Comparison of ENCODE assay signal across 8 cellular contexts in the genomic region with DNA sequence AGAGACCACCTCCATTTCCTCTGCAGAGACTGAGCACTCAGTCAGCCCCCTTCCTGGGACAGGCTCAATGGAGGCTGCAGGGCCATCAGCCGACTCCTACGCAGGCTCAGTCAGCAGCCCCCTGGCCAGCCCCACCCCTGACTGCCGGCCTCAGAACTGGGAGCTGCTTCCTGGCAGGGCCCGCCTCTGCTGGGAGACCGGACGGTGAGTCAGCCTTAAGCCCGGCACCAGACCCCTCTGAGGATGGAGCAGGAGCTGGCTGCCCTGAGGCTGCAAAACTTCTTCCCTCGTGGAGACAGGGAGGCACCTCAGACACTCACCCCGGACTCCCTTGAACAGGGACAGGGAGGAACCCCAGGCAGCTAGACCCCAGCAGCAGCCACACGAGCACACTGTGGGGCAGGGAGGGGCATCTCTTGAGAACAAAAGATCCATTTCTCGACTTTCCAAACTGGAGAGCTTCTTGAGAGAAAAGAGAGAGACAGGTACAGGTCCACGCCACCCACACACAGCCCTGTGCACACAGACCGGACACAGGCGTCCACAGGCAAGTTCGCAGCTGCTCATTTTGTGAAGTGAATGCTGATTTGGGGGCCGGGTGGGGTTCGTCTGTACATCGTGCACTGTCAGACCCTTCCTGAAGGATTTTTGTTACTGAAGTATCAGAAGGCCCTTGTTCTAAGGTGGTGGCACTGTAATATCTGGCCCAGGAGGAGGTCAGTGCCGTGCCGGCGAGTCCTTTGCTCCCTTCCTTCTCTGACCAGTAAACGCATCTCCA. TPM values are rescaled to one million over a fixed set of nuclear protein-coding genes. Genes with fewer than 3 reads are reported as not detected.
DNase-seq lines count a peak whose midpoint lies in the region; ATAC-seq and TF ChIP-seq lines count a peak whose summit lies in the region.

No MANE protein-coding gene starts in this region.

- H3K4me3 ChIP-seq in dorsolateral prefrontal cortex (peak overlapping the region in 58 of 59 donors; percentile 40 to 81 (median 70)), right lobe of liver (peak overlapping the region in 2 of 3 donors; percentile 30 to 40), suprapubic skin (peak overlapping the region; percentile 56)

- H3K36me3 ChIP-seq in right lobe of liver (no peaks in the 10 kb centered on the region), suprapubic skin (no peaks in the 10 kb centered on the region)

- TF ChIP-seq CTCF in dorsolateral prefrontal cortex (IDR thresholded peaks at IDR 0.05 in 54 of 56, conservative IDR thresholded peaks at IDR 0.05 in 2 of 56; ENCODE audit: low read depth in 1 of 56, partially characterized antibody in 56 of 56) (no peak), right lobe of liver (IDR thresholded peaks at IDR 0.05) (no peak), suprapubic skin (IDR thresholded peaks at IDR 0.05) (no peak)

- no peak for TF ChIP-seq EP300 in suprapubic skin (IDR thresholded peaks at IDR 0.05)

- DNase-seq in stimulated activated CD4-positive, alpha-beta T cell treated with anti-CD3 and anti-CD28 coated beads, Interleukin-15, amount 100 ng/mL, for 24 hours, result peak; percentile 39
- no peak for DNase-seq in stimulated activated CD4-positive, alpha-beta T cell treated with anti-CD3 and anti-CD28 coated beads, Interleukin-4, amount 100 ng/mL, for 1 hour
- DNase-seq in RPMI7951 (ENCODE audit: low read depth) (peak; percentile 98), dorsolateral prefrontal cortex (peak in 2 of 10 donors; percentile 63 to 75), right lobe of liver (peak in 1 of 3 donors; percentile 77), suprapubic skin (ENCODE audit: low spot score in 2 of 2) (peak in 1 of 2 donors; percentile 78), midbrain (lab: John Stamatoyannopoulos, UW) (no peak)

- ATAC-seq in right lobe of liver (peak; percentile 29 to 64 (median 46)), HG02588 (IDR thresholded peaks at IDR 0.05; ENCODE audit: unreplicated experiment) (no peak)

- intact Hi-C loops in dorsolateral prefrontal cortex (cut with DNase I) (no loop called here), right lobe of liver (cut with DNase I) (no loop called here)

- H3K9me3 ChIP-seq in right lobe of liver (no peaks in the 10 kb centered on the region), suprapubic skin (no peaks in the 10 kb centered on the region)

- TF ChIP-seq POLR2A in right lobe of liver (IDR thresholded peaks at IDR 0.05) (peak; percentile 13), suprapubic skin (IDR thresholded peaks at IDR 0.05) (no peak)

- WGBS in right lobe of liver (ENCODE audit: insufficient coverage, low coverage, low lambda C conversion rate, missing lambda C conversion rate), result 2% methylated on average over 7 of the region's 22 CpGs
- 9% methylated on average over 16 of the region's 22 CpGs for WGBS in suprapubic skin

- H3K27ac ChIP-seq in dorsolateral prefrontal cortex (peak overlapping the region in 55 of 59 donors; percentile 49 to 95 (median 87)), right lobe of liver (peak overlapping the region in 1 of 3 donors; percentile 75), suprapubic skin (peak overlapping the region; percentile 81)

- H3K27me3 ChIP-seq in dorsolateral prefrontal cortex (peaks cover 0 to 12% (median 0%) of the 10 kb centered on the region in 45 donors), right lobe of liver (peaks cover 0 to 16% of the 10 kb centered on the region in 2 donors), suprapubic skin (peaks cover 58% of the 10 kb centered on the region)

- H3K4me1 ChIP-seq in right lobe of liver (peaks cover 0 to 16% (median 0%) of the 10 kb centered on the region in 4 donors), suprapubic skin (peaks cover 74% of the 10 kb centered on the region)

RNA-seq across cellular contexts. Expression of a gene that starts 1.3 kb away (rescaled TPM):
- total RNA-seq in RPMI7951 (2014; rRNA removed; shearing (Covaris generic)), result 229 and 237 TPM in 2 replicates
- total RNA-seq in dorsolateral prefrontal cortex, result 100 to 1,000 TPM in 118 of 120 experiments, 10 to 100 TPM in 2; 84.2 to 380 (median 212) TPM
- total RNA-seq in right lobe of liver, result under 1 TPM in 4 of 6 experiments, not detected in 2; 0.13 to 0.86 (median 0.36) TPM
- total RNA-seq in suprapubic skin, result 1 to 10 TPM; 1.2 to 9.2 (median 4.6) TPM

RNA-seq across cellular contexts. Expression of a gene that starts 3.2 kb away (rescaled TPM):
- total RNA-seq in RPMI7951 (2014; rRNA removed; shearing (Covaris generic)), result 2.0 and 2.8 TPM in 2 replicates
- 10 to 100 TPM in 21 of 120 experiments, 1 to 10 TPM in 99; 3.8 to 24.0 (median 7.3) TPM for total RNA-seq in dorsolateral prefrontal cortex
- 1 to 10 TPM in 2 of 6 experiments, under 1 TPM in 4; 0.31 to 1.6 (median 0.77) TPM for total RNA-seq in right lobe of liver
- total RNA-seq in suprapubic skin, result 10 to 100 TPM in 2 of 4 donors, 1 to 10 TPM in 2; 3.6 to 29.3 (median 8.9) TPM

RNA-seq across cellular contexts. Expression of a gene that starts 26.7 kb away (rescaled TPM):
- 97.2 and 143 TPM in 2 replicates for total RNA-seq in RPMI7951 (2014; rRNA removed; shearing (Covaris generic))
- total RNA-seq in dorsolateral prefrontal cortex (100 to 1,000 TPM in 99 of 120 experiments, 10 to 100 TPM in 21; 81.6 to 155 (median 110) TPM), right lobe of liver (10 to 100 TPM; 16.7 to 44.1 (median 20.7) TPM), suprapubic skin (100 to 1,000 TPM in 2 of 4 donors, 10 to 100 TPM in 2; 89.3 to 107 (median 99.7) TPM)

RNA-seq across cellular contexts. Expression of a gene that starts 48.5 kb away (rescaled TPM):
- 72.9 and 93.7 TPM in 2 replicates for total RNA-seq in RPMI7951 (2014; rRNA removed; shearing (Covaris generic))
- total RNA-seq in dorsolateral prefrontal cortex, result 100 to 1,000 TPM; 172 to 346 (median 233) TPM
- 10 to 100 TPM; 66.6 to 91.6 (median 77.9) TPM for total RNA-seq in right lobe of liver
- total RNA-seq in suprapubic skin, result 100 to 1,000 TPM; 166 to 260 (median 182) TPM

Comparison
In these comparisons a context has a peak if more than half of its experiments do, and no peak if none do; other contexts are left out.
1. DNase-seq: peak in stimulated activated CD4-positive, alpha-beta T cell treated with anti-CD3 and anti-CD28 coated beads, Interleukin-15, amount 100 ng/mL, for 24 hours (single experiment) and RPMI7951 (single experiment); none in stimulated activated CD4-positive, alpha-beta T cell treated with anti-CD3 and anti-CD28 coated beads, Interleukin-4, amount 100 ng/mL, for 1 hour (single experiment) and midbrain (single experiment).
2. RNA of a gene that starts 1.3 kb away (total RNA-seq): 229 to 237 TPM in RPMI7951 and 84.2 to 380 TPM in dorsolateral prefrontal cortex; 1.2 to 9.2 TPM in suprapubic skin and 0.13 to 0.86 TPM in right lobe of liver; every median in the first group is over 4 times any median in the second.
3. Peak in every context shown above with its lines, with median percentiles within 50 percentile points of each other: H3K4me3 ChIP-seq.